Comparison of ENCODE assay signal across 28 cellular contexts in genomic region chr2:53952519-53952918, GRCh38. TPM values are rescaled to one million over a fixed set of nuclear protein-coding genes. Genes with fewer than 3 reads are reported as not detected.
DNase-seq lines count a peak whose midpoint lies in the region; ATAC-seq, FAIRE-seq and TF ChIP-seq lines count a peak whose summit lies in the region.
"Had no signal": no experiment of that assay in that cellular context is flagged by ENCODE, and none has a peak within 500 bp of the region (broad histone marks: within the 10 kb centered on the region; RNA-seq: fewer than 3 reads in every experiment).

No MANE protein-coding gene starts in this region.

- H3K27ac ChIP-seq in A549 (no peak overlapping the region), mesodermal cell (ENCODE audit: low read depth, low read length, severe bottlenecking) (peak overlapping the region; percentile 8)
- H3K27ac ChIP-seq: PC-9, RWPE1 had no signal

- CTCF ChIA-PET in A549 (lab: Yijun Ruan, JAX): no interaction called here

- TF ChIP-seq EP300 in A549 (IDR thresholded peaks at IDR 0.05): no peak

- no peak for FAIRE-seq in A549 (lab: Jason Lieb, UNC)
- FAIRE-seq: A204.1, G401.6 had no signal

- H3K4me2 ChIP-seq in A549: no peak overlapping the region
- H3K4me2 ChIP-seq: PC-9 had no signal

- TF ChIP-seq RAD21 in A549 (conservative IDR thresholded peaks at IDR 0.05 in 1 of 2, IDR thresholded peaks at IDR 0.05 in 1 of 2): no peak

- H3K4me3 ChIP-seq in A549 (no peak overlapping the region), H7 (ENCODE audit: insufficient read depth, low read depth, low read length) (no peak overlapping the region), mesodermal cell (ENCODE audit: extremely low read depth, insufficient read depth, low read length, poor library complexity, severe bottlenecking) (no peak overlapping the region)
- H3K4me3 ChIP-seq: MG63, PC-9 had no signal

- peak; percentile 54 to 61; a peak in 5 of 6 replicates for ATAC-seq in A549
- no peak for ATAC-seq in GM21367 (IDR thresholded peaks at IDR 0.05; ENCODE audit: unreplicated experiment)

- TF ChIP-seq POLR2A in A549 (IDR thresholded peaks at IDR 0.05; ENCODE audit: low read length): no peak

- TF ChIP-seq CTCF in A549 (IDR thresholded peaks at IDR 0.05): no peak

- DNase-seq in A549 (ENCODE audit: low read depth in 1 of 2, low spot score in 1 of 2) (no peak), H7 (peak; percentile 22), amniotic epithelial cell (ENCODE audit: low read depth) (peak; percentile 9), retina (no peak)
- DNase-seq in stimulated activated CD4-positive, alpha-beta T cell treated with anti-CD3 and anti-CD28 coated beads, Interleukin-15, amount 100 ng/mL, for 24 hours: no peak
- no peak for DNase-seq in central memory CD4-positive, alpha-beta T cell
- DNase-seq: AML-193; C1 segment of cervical spinal cord; CD4-positive, alpha-beta memory T cell; COR-L47; GOT3; HCEC 1CT; KBM-7; MG63; NCI-H1105 treated with DMSO at 0.1 percent for 48 hours; NCI-H146; NCI-H1930; NCI-H2107; NCI-H446; NCI-H524 treated with DMSO at 0.1 percent for 48 hours; NCI-H774; PC-9; SHP77 had no signal

- H3K4me1 ChIP-seq in A549 (peaks cover 7% of the 10 kb centered on the region; the same call in 1 of the 3 replicates), mesodermal cell (ENCODE audit: control insufficient read depth, insufficient read depth, low read length, poor library complexity, severe bottlenecking) (peaks cover 10% of the 10 kb centered on the region)

- H3K36me3 ChIP-seq in H7 (replicated peaks; ENCODE audit: control insufficient read depth, insufficient read depth, low read length) (peaks cover 1% of the 10 kb centered on the region; the same call in 1 of the 2 replicates), mesodermal cell (ENCODE audit: control insufficient read depth, insufficient read depth, low read length) (peaks cover 22% of the 10 kb centered on the region)

- POLR2A ChIA-PET in A549 (lab: Yijun Ruan, JAX): interaction anchor here (1.6 kb wide), 1 partner anchor 19 kb away, joined by 5 read pairs; the partner anchor contains the start of gene PSME4

- H3K9me3 ChIP-seq in A549 (no peaks in the 10 kb centered on the region), mesodermal cell (ENCODE audit: control insufficient read depth, low read length) (no peaks in the 10 kb centered on the region)
- H3K9me3 ChIP-seq: MG63 had no signal

- WGBS in A549 (ENCODE audit: missing lambda C conversion rate): 85% methylated on average over 4 of the region's 4 CpGs
- WGBS in mesodermal cell (ENCODE audit: insufficient coverage in 2 of 2), 2 experiments: 70 to 90% methylated on average over 3 to 4 of the region's 4 CpGs

- H3K27me3 ChIP-seq in H7 (ENCODE audit: control insufficient read depth, insufficient read depth, low read length): no peaks in the 10 kb centered on the region
- H3K27me3 ChIP-seq: MG63 had no signal

TF ChIP-seq in A549, 52 proteins besides CTCF, POLR2A, EP300 and RAD21:
- TF ChIP-seq FOSB (CRISPR knock-in tag; IDR thresholded peaks at IDR 0.05) (no peak), KDM1A (IDR thresholded peaks at IDR 0.05; ENCODE audit: low read depth) (no peak), CBX8 (IDR thresholded peaks at IDR 0.05) (no peak), GATA3 (IDR thresholded peaks at IDR 0.05; ENCODE audit: borderline replicate concordance) (no peak), SMC3 (IDR thresholded peaks at IDR 0.05) (no peak), NFE2L2 (conservative IDR thresholded peaks at IDR 0.05; ENCODE audit: low read length) (no peak), PBX3 (IDR thresholded peaks at IDR 0.05) (no peak), ZNF302 (CRISPR knock-in tag; IDR thresholded peaks at IDR 0.05) (no peak), KDM5A (IDR thresholded peaks at IDR 0.05) (no peak), MAX (IDR thresholded peaks at IDR 0.05) (no peak), HDAC2 (IDR thresholded peaks at IDR 0.05) (no peak)

RNA-seq across cellular contexts. Expression of gene PSME4, which starts 18.3 kb away (rescaled TPM):
- polyA plus RNA-seq in A549 (2011; rRNA removed): 55.8 and 63.6 TPM in 2 replicates
- polyA plus RNA-seq in A549 (2012; cell fraction: cytosol; rRNA removed): 13.5 and 15.5 TPM in 2 replicates
- 15.9 and 26.4 TPM in 2 replicates for polyA plus RNA-seq in A549 (2012; cell fraction: nucleus; rRNA removed)
- 31.9 to 34.5 TPM (median 33.3 TPM) in 3 replicates for polyA plus RNA-seq in A549 (2017; fragmentation: RNase III; extraction: RNeasy Plus Mini Kit Qiagen cat#74134 plus additional on column Dnase treatment)
- 48.9 and 53.7 TPM in 2 replicates for polyA minus RNA-seq in A549 (2011; rRNA and poly(A)+ RNA removed)
- total RNA-seq in H7 (2014; rRNA removed; shearing (Covaris generic)): 57.9 and 71.4 TPM in 2 replicates
- 59.2 TPM for polyA plus RNA-seq in mesodermal cell (2013, experiment 1 of 2)
- polyA plus RNA-seq in mesodermal cell (2013, experiment 2 of 2): 55.1 TPM

Comparison
In these comparisons a context has a peak if more than half of its experiments do, and no peak if none do; other contexts are left out.
1. DNase-seq: peak in H7 (single experiment) and amniotic epithelial cell (single experiment); none in A549 (0 of 2), retina (single experiment), stimulated activated CD4-positive, alpha-beta T cell treated with anti-CD3 and anti-CD28 coated beads, Interleukin-15, amount 100 ng/mL, for 24 hours (single experiment) and central memory CD4-positive, alpha-beta T cell (single experiment).